In the genomic region with DNA sequence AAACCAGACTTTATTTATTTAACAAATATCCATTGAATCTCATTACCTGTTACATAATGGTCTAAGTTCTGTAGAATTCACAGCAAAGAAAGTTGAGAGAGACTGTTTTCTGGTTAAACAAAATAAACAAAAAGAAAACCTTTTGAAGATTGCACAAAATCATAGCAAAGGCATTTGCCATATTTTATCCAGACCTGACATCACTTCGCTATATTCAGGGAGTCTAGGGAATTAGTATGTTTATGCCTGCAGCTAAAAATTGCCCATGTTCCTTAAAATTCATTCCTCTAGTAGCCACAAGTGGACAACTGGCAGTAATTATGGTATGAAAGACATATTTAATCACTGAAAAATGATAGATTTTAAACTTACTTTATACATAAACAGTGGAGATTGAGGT, we compare ENCODE assay signal across 32 cellular contexts.
"Had no signal": no experiment of that assay in that cellular context is flagged by ENCODE, and none has a peak within 500 bp of the region (broad histone marks: within the 10 kb centered on the region; RNA-seq: fewer than 3 reads in every experiment).

No MANE protein-coding gene starts in this region.

- H3K4me1 ChIP-seq: ascending aorta, breast epithelium, colonic mucosa, foreskin keratinocyte, gastrocnemius medialis had no signal

- H3K36me3 ChIP-seq: ascending aorta, breast epithelium, cardiac muscle cell, colonic mucosa, esophagus muscularis mucosa, gastrocnemius medialis, heart left ventricle had no signal

- H3K4me3 ChIP-seq: ascending aorta, breast epithelium, cardiac muscle cell, colonic mucosa, dorsolateral prefrontal cortex, esophagus muscularis mucosa, gastrocnemius medialis, heart left ventricle had no signal

- ATAC-seq: activated CD4-positive, alpha-beta T cell treated with anti-CD3 and anti-CD28 coated beads for 36 hours; activated CD8-positive, alpha-beta memory T cell treated with anti-CD3 and anti-CD28 coated beads, Interleukin-2, amount 10 ng/mL, durations not matched to agents 7 days and 5 days; activated CD8-positive, alpha-beta T cell treated with anti-CD3 and anti-CD28 coated beads, Interleukin-2, amount 10 ng/mL, durations not matched to agents 7 days and 5 days; activated naive CD8-positive, alpha-beta T cell treated with anti-CD3 and anti-CD28 coated beads, Interleukin-2, amount 50 U/mL, for 24 hours; foreskin keratinocyte; gastrocnemius medialis; heart left ventricle; T-helper 17 cell had no signal

- H3K27me3 ChIP-seq: ascending aorta, breast epithelium, cardiac muscle cell, colonic mucosa, esophagus muscularis mucosa, foreskin keratinocyte, gastrocnemius medialis, heart left ventricle had no signal

- H3K27ac ChIP-seq: ascending aorta, breast epithelium, cardiac muscle cell, colonic mucosa, dorsolateral prefrontal cortex, esophagus muscularis mucosa, foreskin keratinocyte, gastrocnemius medialis, heart left ventricle had no signal

- DNase-seq: activated CD4-positive, alpha-beta memory T cell treated with anti-CD3 and anti-CD28 coated beads for 36 hours; activated CD4-positive, alpha-beta T cell treated with anti-CD3 and anti-CD28 coated beads for 36 hours; activated CD4-positive, alpha-beta T cell treated with anti-CD3 and anti-CD28 coated beads, Interleukin-2, amount 10 ng/mL, durations not matched to agents 24 days and 14 days; activated CD4-positive, CD25-positive, alpha-beta regulatory T cell; activated CD4-positive, CD25-positive, alpha-beta regulatory T cell treated with anti-CD3 and anti-CD28 coated beads, Interleukin-2, amount 50 U/mL, for 72 hours; activated CD8-positive, alpha-beta memory T cell treated with anti-CD3 and anti-CD28 coated beads, Interleukin-2, amount 10 ng/mL, durations not matched to agents 7 days and 5 days; activated CD8-positive, alpha-beta memory T cell treated with anti-CD3 and anti-CD28 coated beads, Interleukin-2, amount 50 U/mL, for 4 hours; activated CD8-positive, alpha-beta T cell treated with anti-CD3 and anti-CD28 coated beads, Interleukin-2, amount 10 ng/mL, durations not matched to agents 7 days and 5 days; activated effector memory CD4-positive, alpha-beta T cell treated with anti-CD3 and anti-CD28 coated beads, Interleukin-2, amount 50 U/mL, for 16 hours; activated naive CD4-positive, alpha-beta T cell treated with anti-CD3 and anti-CD28 coated beads for 36 hours; activated naive CD8-positive, alpha-beta T cell treated with anti-CD3 and anti-CD28 coated beads for 36 hours; activated naive CD8-positive, alpha-beta T cell treated with anti-CD3 and anti-CD28 coated beads, Interleukin-2, amount 50 U/mL, for 24 hours; activated T-cell treated with anti-CD3 and anti-CD28 coated beads, Interleukin-2, amount 50 U/mL, for 1 hour; activated T-cell treated with anti-CD3 and anti-CD28 coated beads, Interleukin-2, amount 50 U/mL, for 48 hours; central memory CD4-positive, alpha-beta T cell; cerebellar nuclear complex; colonic mucosa; dorsolateral prefrontal cortex; effector memory CD4-positive, alpha-beta T cell; endodermal cell; erythroblast; foreskin keratinocyte; gastrocnemius medialis; glutamatergic neuron; heart left ventricle; T-helper 1 cell; T-helper 17 cell; T1000 had no signal

- H3K9me3 ChIP-seq: colonic mucosa, gastrocnemius medialis had no signal
